ENCODE assay signal across 27 cellular contexts in genomic region chr1:3490046-3490745, GRCh38.
"Had no signal": no experiment of that assay in that cellular context is flagged by ENCODE, and none has a peak within 500 bp of the region (broad histone marks: within the 10 kb centered on the region; RNA-seq: fewer than 3 reads in every experiment).

No MANE protein-coding gene starts in this region.

- H3K4me3 ChIP-seq: colonic mucosa, esophagus squamous epithelium, gastrocnemius medialis, heart right ventricle, left lung, lower lobe of right lung, mucosa of descending colon had no signal

- H3K27me3 ChIP-seq: colonic mucosa, esophagus squamous epithelium, gastrocnemius medialis, left lung had no signal

- H3K9me3 ChIP-seq: colonic mucosa, gastrocnemius medialis, lower lobe of right lung, mucosa of descending colon had no signal

- H3K4me3 Mint-ChIP-seq: dendritic cell treated with granulocyte-macrophage colony-stimulating factor and Interleukin-4, amounts not matched to agents 40 ng/mL and 50 ng/mL, for 4 days; effector memory CD8-positive, alpha-beta T cell; endodermal cell; mesothelial cell of epicardium had no signal

- H3K36me3 ChIP-seq: colonic mucosa, gastrocnemius medialis, heart right ventricle had no signal

- H3K27ac Mint-ChIP-seq: dendritic cell treated with granulocyte-macrophage colony-stimulating factor and Interleukin-4, amounts not matched to agents 40 ng/mL and 50 ng/mL, for 4 days; effector memory CD8-positive, alpha-beta T cell; endodermal cell; mesothelial cell of epicardium had no signal

- FAIRE-seq: endometrium, kidney had no signal

- H3K27ac ChIP-seq: colonic mucosa, epithelial cell of prostate, esophagus squamous epithelium, gastrocnemius medialis, heart right ventricle, left lung, lower lobe of right lung had no signal

- H3K4me1 Mint-ChIP-seq: endodermal cell had no signal

- H3K4me1 ChIP-seq: colonic mucosa had no signal

- H3K27me3 Mint-ChIP-seq: dendritic cell treated with granulocyte-macrophage colony-stimulating factor and Interleukin-4, amounts not matched to agents 40 ng/mL and 50 ng/mL, for 4 days; effector memory CD8-positive, alpha-beta T cell had no signal

- DNase-seq: cerebellar nuclear complex; colonic mucosa; cortex of kidney; effector CD8-positive, alpha-beta T cell; effector memory CD8-positive, alpha-beta T cell; endodermal cell; erythroblast; esophagus squamous epithelium; foreskin fibroblast; foreskin melanocyte; gastrocnemius medialis; glutamatergic neuron; head of caudate nucleus; heart right ventricle; hippocampal formation; islet precursor cell; kidney; kidney glomerular epithelial cell; left lung; left ventricle myocardium superior; lower lobe of right lung; mesenchymal stem cell; mucosa of descending colon had no signal
